24 cellular contexts compared by ENCODE assay signal in the genomic region with DNA sequence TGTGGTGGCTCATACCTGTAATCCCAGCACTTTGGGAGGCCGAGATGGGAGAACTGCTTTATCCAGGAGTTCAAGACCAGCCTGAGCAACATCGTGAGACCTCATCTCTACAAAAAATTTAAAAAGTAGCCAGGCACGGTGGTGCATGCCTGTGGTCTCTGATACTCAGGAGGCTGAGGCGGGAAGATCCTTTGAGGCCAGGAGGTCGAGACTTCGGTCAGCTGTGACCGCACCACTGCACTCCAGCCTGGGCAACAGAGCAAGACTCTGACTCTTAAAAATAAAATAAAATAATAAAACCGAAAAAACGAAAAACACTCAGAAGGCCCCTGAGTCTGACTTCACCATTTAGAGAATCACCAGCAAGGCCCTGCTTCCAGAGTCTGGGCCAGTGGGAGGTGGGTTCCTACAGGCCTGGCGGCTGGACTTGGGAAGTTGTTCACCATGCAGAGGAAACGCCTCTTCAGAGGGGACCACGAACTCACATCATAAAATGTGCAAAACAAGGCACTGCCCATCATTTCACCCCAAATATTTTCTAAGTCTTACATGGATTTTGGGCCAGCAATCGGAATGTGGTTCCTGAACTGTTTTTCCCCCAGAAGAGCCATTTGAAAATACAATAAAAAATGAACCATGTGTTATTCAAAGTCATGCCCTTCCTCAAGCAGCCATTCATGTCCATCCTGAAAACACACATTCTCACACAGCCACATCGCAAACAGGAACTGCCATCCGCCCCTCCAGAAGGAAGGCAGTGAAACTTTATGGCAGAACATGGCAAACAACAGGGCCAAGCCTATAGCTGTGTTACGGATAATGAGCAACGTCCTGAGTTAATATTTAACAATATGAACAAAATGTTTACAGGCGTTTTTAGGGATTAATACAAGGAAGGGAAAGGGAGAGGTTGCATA. TPM values are rescaled to one million over a fixed set of nuclear protein-coding genes. Genes with fewer than 3 reads are reported as not detected.
A peak's percentile ranks its signal among the peaks of the same experiment; 100 is the strongest.
DNase-seq lines count a peak whose midpoint lies in the region; ATAC-seq and TF ChIP-seq lines count a peak whose summit lies in the region.
"Had no signal": no experiment of that assay in that cellular context is flagged by ENCODE, and none has a peak within 500 bp of the region (broad histone marks: within the 10 kb centered on the region; RNA-seq: fewer than 3 reads in every experiment).

No MANE protein-coding gene starts in this region.

- no peaks in the 10 kb centered on the region for H3K27me3 ChIP-seq in layer of hippocampus (ENCODE audit: control insufficient read depth, insufficient read depth, low read length)
- H3K27me3 ChIP-seq: adrenal gland, left lung, MG63, tibial artery had no signal

- POLR2A ChIA-PET in naive thymus-derived CD8-positive, alpha-beta T cell (lab: Charles Lee), result no interaction called here

- no peak for ATAC-seq in naive thymus-derived CD8-positive, alpha-beta T cell
- ATAC-seq: activated CD4-positive, CD25-positive, alpha-beta regulatory T cell treated with anti-CD3 and anti-CD28 coated beads, Interleukin-2, amount 50 U/mL, for 24 hours; activated CD8-positive, alpha-beta T cell treated with anti-CD3 and anti-CD28 coated beads, Interleukin-2, amount 10 ng/mL, durations not matched to agents 7 days and 5 days had no signal

- TF ChIP-seq CTCF in C4-2B (conservative IDR thresholded peaks at IDR 0.05) (no peak), VCaP (conservative IDR thresholded peaks at IDR 0.05) (no peak), progenitor cell of endocrine pancreas (IDR thresholded peaks at IDR 0.05; ENCODE audit: unreplicated experiment) (no peak)

- peak overlapping the region; percentile 67 for H3K27ac Mint-ChIP-seq in progenitor cell of endocrine pancreas
- no peak overlapping the region for H3K27ac Mint-ChIP-seq in naive thymus-derived CD8-positive, alpha-beta T cell
- H3K27ac Mint-ChIP-seq: activated CD8-positive, alpha-beta T cell treated with anti-CD3 and anti-CD28 coated beads, Interleukin-2, amount 10 ng/mL, durations not matched to agents 7 days and 5 days; mesothelial cell of epicardium had no signal

- no peak overlapping the region for H3K4me3 Mint-ChIP-seq in progenitor cell of endocrine pancreas (ENCODE audit: low read depth)
- no peak overlapping the region for H3K4me3 Mint-ChIP-seq in naive thymus-derived CD8-positive, alpha-beta T cell
- H3K4me3 Mint-ChIP-seq: activated CD8-positive, alpha-beta T cell treated with anti-CD3 and anti-CD28 coated beads, Interleukin-2, amount 10 ng/mL, durations not matched to agents 7 days and 5 days; mesothelial cell of epicardium; neural crest cell had no signal

- H3K27ac ChIP-seq in C4-2B (peak overlapping the region; percentile 2; the same call in 1 of the 2 replicates), VCaP (peak overlapping the region; percentile 98), layer of hippocampus (ENCODE audit: low read depth, low read length) (peak overlapping the region; percentile 23)
- H3K27ac ChIP-seq: adrenal gland, epithelial cell of prostate, left lung, tibial artery had no signal

- no peaks in the 10 kb centered on the region for H3K27me3 Mint-ChIP-seq in progenitor cell of endocrine pancreas
- no peaks in the 10 kb centered on the region for H3K27me3 Mint-ChIP-seq in naive thymus-derived CD8-positive, alpha-beta T cell

- H3K4me1 Mint-ChIP-seq in progenitor cell of endocrine pancreas (ENCODE audit: low read depth), result peaks cover 52% of the 10 kb centered on the region
- peaks cover 0 to 12% (median 2%) of the 10 kb centered on the region in 4 donors for H3K4me1 Mint-ChIP-seq in naive thymus-derived CD8-positive, alpha-beta T cell

- H3K9me3 Mint-ChIP-seq in progenitor cell of endocrine pancreas (ENCODE audit: low read depth), result no peaks in the 10 kb centered on the region
- no peaks in the 10 kb centered on the region for H3K9me3 Mint-ChIP-seq in naive thymus-derived CD8-positive, alpha-beta T cell
- H3K9me3 Mint-ChIP-seq: mesothelial cell of epicardium, neural crest cell had no signal

- DNase-seq in progenitor cell of endocrine pancreas (ENCODE audit: low spot score, unreplicated experiment) (no peak), NCI-H2107 (lab: John Stamatoyannopoulos, UW) (no peak), activated gamma-delta T cell treated with Interleukin-2 at 50 U/mL for 16 hours (no peak), NOMO-1 treated with DMSO at 0.1 percent for 48 hours (lab: John Stamatoyannopoulos, UW; ENCODE audit: unreplicated experiment) (no peak)
- no peak for DNase-seq in naive thymus-derived CD8-positive, alpha-beta T cell
- DNase-seq: activated CD8-positive, alpha-beta T cell treated with anti-CD3 and anti-CD28 coated beads, Interleukin-2, amount 10 ng/mL, durations not matched to agents 7 days and 5 days; adrenal gland; IMR-90; left lung; MG63; NCI-H1417 treated with DMSO at 0.1 percent for 48 hours; NCI-H510A treated with DMSO at 0.1 percent for 48 hours; SHP77; stimulated activated CD4-positive, alpha-beta T cell treated with anti-CD3 and anti-CD28 coated beads, Interleukin-4, amount 100 ng/mL, for 24 hours; stimulated activated naive CD4-positive, alpha-beta T cell treated with Interleukin-2 at 50 U/mL for 16 hours; T1000; tibial artery had no signal

- H3K36me3 Mint-ChIP-seq in progenitor cell of endocrine pancreas (ENCODE audit: insufficient read depth), result peaks cover 2% of the 10 kb centered on the region
- H3K36me3 Mint-ChIP-seq in naive thymus-derived CD8-positive, alpha-beta T cell, result peaks cover 0 to 4% (median 0%) of the 10 kb centered on the region in 3 donors
- H3K36me3 Mint-ChIP-seq: mesothelial cell of epicardium had no signal

RNA-seq across cellular contexts. Expression of a gene that starts 57.8 kb away (rescaled TPM):
- total RNA-seq in progenitor cell of endocrine pancreas, result 17.1 and 19.4 TPM in 2 replicates
- total RNA-seq in naive thymus-derived CD8-positive, alpha-beta T cell, result 1 to 10 TPM; 5.0 to 5.6 TPM
- 1 to 10 TPM in 1 of 3 donors, under 1 TPM in 2; 0.36 to 2.8 (median 0.50) TPM for polyA plus RNA-seq in naive thymus-derived CD8-positive, alpha-beta T cell

Comparison
In these comparisons a context has a peak if more than half of its experiments do, and no peak if none do; other contexts are left out.
1. H3K27ac ChIP-seq: peak in every context shown above with its lines; median percentile 98 in VCaP; 23 in layer of hippocampus; 2 in C4-2B.